8 cellular contexts compared by ENCODE assay signal in genomic region chr4:30718889-30719252, GRCh38. TPM values are rescaled to one million over a fixed set of nuclear protein-coding genes. Genes with fewer than 3 reads are reported as not detected.
A peak's percentile ranks its signal among the peaks of the same experiment; 100 is the strongest.
DNase-seq lines count a peak whose midpoint lies in the region; ATAC-seq and TF ChIP-seq lines count a peak whose summit lies in the region.

No MANE protein-coding gene starts in this region.

- under 1% methylated on average over 12 of the region's 12 CpGs for WGBS in HUES64

- POLR2A ChIA-PET in BJ (lab: Charles Lee), result no interaction called here

- H3K4me3 ChIP-seq in BJ (ENCODE audit: low read depth, low read length), result peak overlapping the region; percentile 49
- peak overlapping the region; percentile 89 for H3K4me3 ChIP-seq in HUES64 (ENCODE audit: low read length)

- TF ChIP-seq POLR2A in erythroblast (IDR thresholded peaks at IDR 0.05; ENCODE audit: low read length), result no peak

- no peak for ATAC-seq in GM19455 (IDR thresholded peaks at IDR 0.05; ENCODE audit: unreplicated experiment)

- CTCF ChIA-PET in BJ (lab: Yijun Ruan, JAX), result interaction anchor here (1.0 to 1.4 kb wide), 3 partner anchors 9 to 326 kb away, joined by 3 to 4 read pairs (median 3); no protein-coding TSS in a partner anchor

- H3K27me3 ChIP-seq in BJ (ENCODE audit: control insufficient read depth, insufficient read depth, low read length) (peaks cover 8% of the 10 kb centered on the region), HUES64 (ENCODE audit: insufficient read depth, low read length) (peaks cover 38% of the 10 kb centered on the region)

- H3K36me3 ChIP-seq in BJ (ENCODE audit: control insufficient read depth, insufficient read depth, low read length) (no peaks in the 10 kb centered on the region), HUES64 (ENCODE audit: insufficient read depth, low read length) (peaks cover 5% of the 10 kb centered on the region; the same call in 1 of the 2 replicates)

- no peak overlapping the region for H3K27ac ChIP-seq in HUES64 (ENCODE audit: low read depth, low read length)

- no peaks in the 10 kb centered on the region for H3K9me3 ChIP-seq in HUES64 (ENCODE audit: insufficient read depth, low read depth, low read length)

- TF ChIP-seq CTCF in BJ (IDR thresholded peaks at IDR 0.05; ENCODE audit: insufficient read depth, low read depth, low read length), result peak; percentile 14; the same call in 1 of the 2 replicates

- H3K9ac ChIP-seq in HUES64 (ENCODE audit: low read depth, low read length), result peak overlapping the region; percentile 67; the same call in 1 of the 2 replicates

- peaks cover 20% of the 10 kb centered on the region for H3K4me1 ChIP-seq in HUES64 (ENCODE audit: insufficient read depth, low read length)

- DNase-seq in BJ (ENCODE audit: low read depth), result no peak
- peak; percentile 43 for DNase-seq in dedifferentiated amniotic fluid mesenchymal stem cell (ENCODE audit: extremely low spot score)
- peak; percentile 61 for DNase-seq in myocyte (ENCODE audit: low read depth)
- DNase-seq in activated gamma-delta T cell treated with Interleukin-2 at 50 U/mL for 16 hours, result no peak
- DNase-seq in OCI-M2 (lab: John Stamatoyannopoulos, UW; ENCODE audit: unreplicated experiment), result no peak
- DNase-seq in erythroblast (lab: John Stamatoyannopoulos, UW), result no peak

RNA-seq across cellular contexts. Expression of gene PCDH7, which starts 1.3 kb away (rescaled TPM):
- polyA plus RNA-seq in BJ (2011; rRNA removed), result 11.8 and 15.3 TPM in 2 replicates
- polyA minus RNA-seq in BJ (2011; rRNA and poly(A)+ RNA removed), result 31.0 and 36.4 TPM in 2 replicates
- 8.5 TPM for polyA plus RNA-seq in HUES64 (2013, experiment 1 of 2)
- polyA plus RNA-seq in HUES64 (2013, experiment 2 of 2), result 10.3 TPM
- total RNA-seq in myocyte, result 50.9 and 87.5 TPM in 2 replicates
- polyA plus RNA-seq in myocyte (2012), result 19.4 TPM

Comparison
In these comparisons a context has a peak if more than half of its experiments do, and no peak if none do; other contexts are left out.
1. DNase-seq: peak in dedifferentiated amniotic fluid mesenchymal stem cell (single experiment) and myocyte (single experiment); none in BJ (single experiment), activated gamma-delta T cell treated with Interleukin-2 at 50 U/mL for 16 hours (single experiment), OCI-M2 (single experiment) and erythroblast (0 of 2).